9 cellular contexts compared by ENCODE assay signal in genomic region chr1:244163861-244164562, GRCh38.
DNase-seq lines count a peak whose midpoint lies in the region; ATAC-seq and TF ChIP-seq lines count a peak whose summit lies in the region.
"Had no signal": no experiment of that assay in that cellular context is flagged by ENCODE, and none has a peak within 500 bp of the region (broad histone marks: within the 10 kb centered on the region; RNA-seq: fewer than 3 reads in every experiment).

No MANE protein-coding gene starts in this region.

- POLR2A ChIA-PET in AG04449 (lab: Yijun Ruan, JAX): no interaction called here

- H3K4me1 Mint-ChIP-seq in chondrocyte (ENCODE audit: low read depth): peaks cover 4% of the 10 kb centered on the region
- no peaks in the 10 kb centered on the region for H3K4me1 Mint-ChIP-seq in effector memory CD8-positive, alpha-beta T cell (ENCODE audit: low read depth in 2 of 2)

- CTCF ChIA-PET in AG04449 (lab: Yijun Ruan, JAX): interaction anchor here (1.6 kb wide), 1 partner anchor 27 kb away, joined by 3 read pairs; no protein-coding TSS in a partner anchor

- TF ChIP-seq CTCF in AG04449 (IDR thresholded peaks at IDR 0.05; ENCODE audit: insufficient read depth, low read length, missing control alignments): no peak
- TF ChIP-seq CTCF in chondrocyte (IDR thresholded peaks at IDR 0.05): no peak

- peak; percentile 85 for DNase-seq in AG04449 (ENCODE audit: low read depth, low spot score)
- DNase-seq in Kasumi-1 (lab: John Stamatoyannopoulos, UW): peak; percentile 54 to 62
- no peak for DNase-seq in chondrocyte (ENCODE audit: low spot score)
- DNase-seq in kidney glomerular epithelial cell (lab: John Stamatoyannopoulos, UW): peak; percentile 99
- DNase-seq in effector memory CD8-positive, alpha-beta T cell: no peak
- DNase-seq in stimulated activated CD8-positive, alpha-beta memory T cell treated with anti-CD3 and anti-CD28 coated beads, Interleukin-4, amount 100 ng/mL, for 48 hours: no peak
- no peak for DNase-seq in COR-L47 (lab: John Stamatoyannopoulos, UW)
- no peak for DNase-seq in NCI-H345 (lab: John Stamatoyannopoulos, UW)
- DNase-seq: DND-41 had no signal

- ATAC-seq in effector memory CD8-positive, alpha-beta T cell (replicated peaks): no peak

- peak overlapping the region; percentile 54 for H3K4me3 Mint-ChIP-seq in chondrocyte (ENCODE audit: unreplicated experiment)
- H3K4me3 Mint-ChIP-seq in effector memory CD8-positive, alpha-beta T cell: no peak overlapping the region

- no peak overlapping the region for H3K27ac Mint-ChIP-seq in chondrocyte (ENCODE audit: unreplicated experiment)
- no peak overlapping the region for H3K27ac Mint-ChIP-seq in effector memory CD8-positive, alpha-beta T cell

- H3K9me3 Mint-ChIP-seq in chondrocyte (ENCODE audit: low read depth): no peaks in the 10 kb centered on the region
- H3K9me3 Mint-ChIP-seq in effector memory CD8-positive, alpha-beta T cell: no peaks in the 10 kb centered on the region

- no peaks in the 10 kb centered on the region for H3K36me3 Mint-ChIP-seq in chondrocyte (ENCODE audit: low read depth)
- H3K36me3 Mint-ChIP-seq in effector memory CD8-positive, alpha-beta T cell (ENCODE audit: insufficient read depth): no peaks in the 10 kb centered on the region

- H3K27me3 Mint-ChIP-seq in chondrocyte (ENCODE audit: low read depth): no peaks in the 10 kb centered on the region
- peaks cover 0 to 6% of the 10 kb centered on the region in 2 donors for H3K27me3 Mint-ChIP-seq in effector memory CD8-positive, alpha-beta T cell

- no peak overlapping the region for H3K4me3 ChIP-seq in AG04449 (ENCODE audit: low read depth, low read length)

Comparison
In these comparisons a context has a peak if more than half of its experiments do, and no peak if none do; other contexts are left out.
1. DNase-seq: peak in AG04449 (single experiment), Kasumi-1 (2 of 2) and kidney glomerular epithelial cell (single experiment); none in chondrocyte (single experiment), effector memory CD8-positive, alpha-beta T cell (0 of 3), stimulated activated CD8-positive, alpha-beta memory T cell treated with anti-CD3 and anti-CD28 coated beads, Interleukin-4, amount 100 ng/mL, for 48 hours (single experiment), COR-L47 (single experiment) and NCI-H345 (single experiment).